Comparison of ENCODE assay signal across 23 cellular contexts in genomic region chr7:78783179-78783962, GRCh38.
DNase-seq lines count a peak whose midpoint lies in the region; ATAC-seq and TF ChIP-seq lines count a peak whose summit lies in the region.
"Had no signal": no experiment of that assay in that cellular context is flagged by ENCODE, and none has a peak within 500 bp of the region (broad histone marks: within the 10 kb centered on the region; RNA-seq: fewer than 3 reads in every experiment).

No MANE protein-coding gene starts in this region.

- H3K9me3 Mint-ChIP-seq in WTC11 = no peaks in the 10 kb centered on the region

- POLR2A ChIA-PET in WTC11 (lab: Charles Lee) = interaction anchor here (0.6 kb wide), 1 partner anchor 26 kb away, joined by 11 read pairs; no protein-coding TSS in a partner anchor

- no peaks in the 10 kb centered on the region for H3K9me3 ChIP-seq in BLaER1

- no peak overlapping the region for H3K27ac Mint-ChIP-seq in WTC11
- H3K27ac Mint-ChIP-seq: B cell had no signal

- no peak overlapping the region for H3K9ac ChIP-seq in BLaER1
- H3K9ac ChIP-seq: KMS-11 had no signal

- no peak overlapping the region for H3K4me3 Mint-ChIP-seq in WTC11
- H3K4me3 Mint-ChIP-seq: B cell had no signal

- H3K27ac ChIP-seq in BLaER1 = no peak overlapping the region
- H3K27ac ChIP-seq: KMS-11 had no signal

- TF ChIP-seq CTCF in WTC11 (IDR thresholded peaks at IDR 0.05) = no peak

- DNase-seq in WTC11 (ENCODE audit: low spot score) = no peak
- DNase-seq in SW 1271 (lab: John Stamatoyannopoulos, UW) = no peak
- no peak for DNase-seq in Ammon's horn (ENCODE audit: low spot score)
- DNase-seq: Calu3, DMS79 treated with DMSO at 0.1 percent for 48 hours, GF-D8, GOT3, HCEC 1CT, NCI-H1048, NCI-H1417, NCI-H1694, NCI-H2029 treated with DMSO at 0.1 percent for 48 hours, NCI-H345, NCI-H510A treated with DMSO at 0.1 percent for 48 hours, NCI-H774, SHP77 treated with DMSO at 0.1 percent for 48 hours had no signal

- peaks cover 16% of the 10 kb centered on the region for H3K4me1 ChIP-seq in BLaER1

- peak; percentile 57 for ATAC-seq in GM18868 (IDR thresholded peaks at IDR 0.05; ENCODE audit: unreplicated experiment)
- peak; percentile 48 for ATAC-seq in HG02884 (IDR thresholded peaks at IDR 0.05; ENCODE audit: unreplicated experiment)
- ATAC-seq in WTC11 = peak; percentile 32; the same call in 1 of the 2 replicates
- ATAC-seq in HG03571 (IDR thresholded peaks at IDR 0.05; ENCODE audit: unreplicated experiment) = no peak
- ATAC-seq: Panc1 had no signal

- H3K4me1 Mint-ChIP-seq in WTC11 = peaks cover 36% of the 10 kb centered on the region
- H3K4me1 Mint-ChIP-seq: B cell had no signal

- no peaks in the 10 kb centered on the region for H3K36me3 Mint-ChIP-seq in WTC11

- no peaks in the 10 kb centered on the region for H3K36me3 ChIP-seq in BLaER1

- no peaks in the 10 kb centered on the region; the same call in 1 of the 2 replicates for H3K27me3 Mint-ChIP-seq in WTC11 (ENCODE audit: low read depth)
- H3K27me3 Mint-ChIP-seq: B cell had no signal

- no peaks in the 10 kb centered on the region for H4K20me1 ChIP-seq in BLaER1

- no peaks in the 10 kb centered on the region for H3K27me3 ChIP-seq in BLaER1

- peak overlapping the region; percentile 39 for H3K4me2 ChIP-seq in BLaER1
- H3K4me2 ChIP-seq: KMS-11 had no signal

- H3K4me3 ChIP-seq in BLaER1 = no peak overlapping the region

- CTCF ChIA-PET in WTC11 (lab: Charles Lee) = no interaction called here

TF ChIP-seq in WTC11, 78 proteins besides CTCF, POLR2A, EP300 and RAD21 (continues in another document):
- TF ChIP-seq ELF4 (CRISPR knock-in tag; IDR thresholded peaks at IDR 0.05; ENCODE audit: low read depth) (no peak), CREM (CRISPR knock-in tag; IDR thresholded peaks at IDR 0.05) (no peak), ZSCAN18 (CRISPR knock-in tag; IDR thresholded peaks at IDR 0.05) (no peak), STAT6 (CRISPR knock-in tag; conservative IDR thresholded peaks at IDR 0.05; ENCODE audit: low read depth) (no peak), PRRX2 (CRISPR knock-in tag; IDR thresholded peaks at IDR 0.05) (no peak), ZNF281 (CRISPR knock-in tag; IDR thresholded peaks at IDR 0.05) (no peak), CDX4 (CRISPR knock-in tag; IDR thresholded peaks at IDR 0.05; ENCODE audit: borderline replicate concordance) (no peak)
- TF ChIP-seq, protein P1, sequence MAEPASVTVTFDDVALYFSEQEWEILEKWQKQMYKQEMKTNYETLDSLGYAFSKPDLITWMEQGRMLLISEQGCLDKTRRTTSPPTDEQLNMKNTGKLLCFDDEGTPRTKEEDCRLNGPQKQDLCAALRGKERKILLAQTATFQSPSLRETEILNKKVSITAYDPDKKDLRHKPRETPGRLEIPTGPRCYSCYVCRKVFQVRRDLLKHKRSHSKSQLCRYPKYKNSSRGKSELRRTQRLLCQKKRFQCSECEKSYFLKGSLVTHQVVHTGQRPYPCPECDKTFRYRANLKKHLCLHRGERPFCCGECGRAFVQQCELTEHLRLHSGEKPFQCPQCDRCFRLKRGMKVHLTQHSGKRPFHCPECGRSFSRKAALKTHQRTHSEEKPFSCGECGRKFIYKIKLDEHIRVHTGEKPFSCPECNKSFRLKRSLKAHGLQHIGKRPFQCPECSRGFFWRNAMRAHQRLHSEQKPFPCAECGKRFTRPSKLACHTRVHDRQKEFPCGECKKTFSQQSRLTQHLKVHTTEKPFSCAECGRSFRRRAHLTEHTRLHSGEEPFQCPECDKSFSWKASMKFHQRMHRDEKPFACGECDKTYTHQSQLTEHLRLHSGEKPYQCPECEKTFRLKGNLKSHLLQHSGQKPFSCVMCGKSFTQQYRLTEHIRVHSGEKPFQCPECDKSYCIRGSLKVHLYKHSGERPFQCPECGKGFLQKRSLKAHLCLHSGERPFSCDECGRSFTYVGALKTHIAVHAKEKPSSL (CRISPR knock-in tag; conservative IDR thresholded peaks at IDR 0.05) = no peak
- TF ChIP-seq, protein P2, sequence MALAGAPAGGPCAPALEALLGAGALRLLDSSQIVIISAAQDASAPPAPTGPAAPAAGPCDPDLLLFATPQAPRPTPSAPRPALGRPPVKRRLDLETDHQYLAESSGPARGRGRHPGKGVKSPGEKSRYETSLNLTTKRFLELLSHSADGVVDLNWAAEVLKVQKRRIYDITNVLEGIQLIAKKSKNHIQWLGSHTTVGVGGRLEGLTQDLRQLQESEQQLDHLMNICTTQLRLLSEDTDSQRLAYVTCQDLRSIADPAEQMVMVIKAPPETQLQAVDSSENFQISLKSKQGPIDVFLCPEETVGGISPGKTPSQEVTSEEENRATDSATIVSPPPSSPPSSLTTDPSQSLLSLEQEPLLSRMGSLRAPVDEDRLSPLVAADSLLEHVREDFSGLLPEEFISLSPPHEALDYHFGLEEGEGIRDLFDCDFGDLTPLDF (CRISPR knock-in tag; IDR thresholded peaks at IDR 0.05) = no peak
